In the genomic region with DNA sequence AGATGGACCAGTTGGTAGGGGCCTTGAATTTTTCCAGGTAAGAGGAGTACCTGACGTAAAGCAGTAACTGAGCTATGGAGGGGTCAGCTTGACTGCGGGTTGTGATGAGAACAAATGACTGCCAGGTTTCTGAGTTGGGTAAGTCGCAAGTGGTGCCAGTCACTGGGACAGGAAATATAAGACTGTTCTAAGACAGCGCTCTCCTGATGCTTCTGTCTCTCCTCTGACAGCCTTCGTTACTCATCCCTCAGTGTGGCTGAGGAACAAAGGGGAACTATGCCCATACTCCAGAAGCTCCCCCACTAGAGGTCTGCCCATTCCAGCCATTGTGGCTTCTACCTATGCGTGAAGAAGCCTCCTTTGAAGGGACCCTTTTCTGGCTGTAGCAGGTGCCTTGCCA, we compare ENCODE assay signal across 1 cellular context.
TF ChIP-seq lines count a peak whose summit lies in the region.

No MANE protein-coding gene starts in this region.

TF ChIP-seq in IMR-90, 13 proteins besides CTCF, POLR2A, EP300 and RAD21 (continued from another document):
- TF ChIP-seq, protein P1, sequence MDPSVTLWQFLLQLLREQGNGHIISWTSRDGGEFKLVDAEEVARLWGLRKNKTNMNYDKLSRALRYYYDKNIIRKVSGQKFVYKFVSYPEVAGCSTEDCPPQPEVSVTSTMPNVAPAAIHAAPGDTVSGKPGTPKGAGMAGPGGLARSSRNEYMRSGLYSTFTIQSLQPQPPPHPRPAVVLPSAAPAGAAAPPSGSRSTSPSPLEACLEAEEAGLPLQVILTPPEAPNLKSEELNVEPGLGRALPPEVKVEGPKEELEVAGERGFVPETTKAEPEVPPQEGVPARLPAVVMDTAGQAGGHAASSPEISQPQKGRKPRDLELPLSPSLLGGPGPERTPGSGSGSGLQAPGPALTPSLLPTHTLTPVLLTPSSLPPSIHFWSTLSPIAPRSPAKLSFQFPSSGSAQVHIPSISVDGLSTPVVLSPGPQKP (IDR thresholded peaks at IDR 0.05; ENCODE audit: borderline replicate concordance, low read depth, low read length), result no peak
- TF ChIP-seq NFE2L2 (IDR thresholded peaks at IDR 0.05; ENCODE audit: low read depth, low read length), result no peak
